In genomic region chr6:35668708-35669440, GRCh38 we compare ENCODE assay signal across 10 cellular contexts. TPM values are rescaled to one million over a fixed set of nuclear protein-coding genes. Genes with fewer than 3 reads are reported as not detected.
A peak's percentile ranks its signal among the peaks of the same experiment; 100 is the strongest.
DNase-seq lines count a peak whose midpoint lies in the region; ATAC-seq and TF ChIP-seq lines count a peak whose summit lies in the region.
"Had no signal": no experiment of that assay in that cellular context is flagged by ENCODE, and none has a peak within 500 bp of the region (broad histone marks: within the 10 kb centered on the region; RNA-seq: fewer than 3 reads in every experiment).

No MANE protein-coding gene starts in this region.

- no peaks in the 10 kb centered on the region for H3K27me3 ChIP-seq in adipocyte (replicated peaks; ENCODE audit: control insufficient read depth, insufficient read depth, low read length)
- no peaks in the 10 kb centered on the region for H3K27me3 ChIP-seq in left lung

- ATAC-seq in left lung, result no peak
- ATAC-seq in HG03108 (IDR thresholded peaks at IDR 0.05; ENCODE audit: unreplicated experiment), result no peak
- no peak for ATAC-seq in HG02870 (IDR thresholded peaks at IDR 0.05; ENCODE audit: unreplicated experiment)
- no peak for ATAC-seq in GM21717 (IDR thresholded peaks at IDR 0.05; ENCODE audit: unreplicated experiment)

- H3K4me3 ChIP-seq in AG10803 (ENCODE audit: low read length) (peak overlapping the region; percentile 4; the same call in 1 of the 2 replicates), adipocyte (ENCODE audit: low read length) (peak overlapping the region; percentile 46), left lung (no peak overlapping the region)

- H3K36me3 ChIP-seq in adipocyte (ENCODE audit: control insufficient read depth, insufficient read depth, low read length, severe bottlenecking) (peaks cover 49% of the 10 kb centered on the region), left lung (peaks cover 0 to 9% of the 10 kb centered on the region in 2 donors)

- H3K9ac ChIP-seq in adipocyte (ENCODE audit: low read length), result peak overlapping the region; percentile 48

- H3K4me1 ChIP-seq in adipocyte (ENCODE audit: control insufficient read depth, insufficient read depth, low read length) (peaks cover 53% of the 10 kb centered on the region), left lung (peaks cover 23 to 93% of the 10 kb centered on the region in 2 donors)

- peak overlapping the region; percentile 35 to 64 for H3K27ac ChIP-seq in left lung

- H3K9me3 ChIP-seq in adipocyte (ENCODE audit: control insufficient read depth, low read length) (no peaks in the 10 kb centered on the region), left lung (no peaks in the 10 kb centered on the region)

- intact Hi-C loops in left lung (cut with DNase I), result no loop called here

- no peak for TF ChIP-seq CTCF in AG10803 (conservative IDR thresholded peaks at IDR 0.05; ENCODE audit: low read length)
- no peak for TF ChIP-seq CTCF in left lung (IDR thresholded peaks at IDR 0.05)

- DNase-seq in AG10803 (ENCODE audit: low read depth) (peak; percentile 64), HT-29 (ENCODE audit: low spot score) (peak; percentile 7), adipocyte (ENCODE audit: low read depth) (peak; percentile 80), left lung (no peak), NCI-H524 (lab: John Stamatoyannopoulos, UW) (no peak)
- DNase-seq: anterior cingulate cortex, NCI-H187 treated with DMSO at 0.1 percent for 48 hours had no signal

RNA-seq across cellular contexts. Expression of gene FKBP5, which starts 19.8 kb away (rescaled TPM):
- 6.6 and 7.7 TPM in 2 replicates for total RNA-seq in HT-29 (2014; rRNA removed; shearing (Covaris generic))
- total RNA-seq in left lung, result 100 to 1,000 TPM; 114 to 139 TPM

Comparison
In these comparisons a context has a peak if more than half of its experiments do, and no peak if none do; other contexts are left out.
1. DNase-seq: peak in AG10803 (single experiment), HT-29 (single experiment) and adipocyte (single experiment); none in left lung (0 of 2) and NCI-H524 (0 of 2).
2. H3K4me3 ChIP-seq: peak in AG10803 (single experiment) and adipocyte (single experiment); none in left lung (0 of 2).
3. RNA of gene FKBP5, which starts 19.8 kb away (total RNA-seq): 114 to 139 TPM in left lung; 6.6 to 7.7 TPM in HT-29; every median in the first group is over 10 times any median in the second.